In genomic region chr4:1777822-1778641, GRCh38 we compare ENCODE assay signal across 1 cellular context.
TF ChIP-seq lines count a peak whose summit lies in the region.

No MANE protein-coding gene starts in this region.

TF ChIP-seq in HepG2, 621 proteins besides CTCF, POLR2A, EP300 and RAD21 (continued from another document and continues in another):
- TF ChIP-seq CREB3 (CRISPR knock-in tag; IDR thresholded peaks at IDR 0.05): 0 out of 2 replicates have a peak, but pooled peaks have one; percentile 72
- TF ChIP-seq AKNA (CRISPR knock-in tag; IDR thresholded peaks at IDR 0.05; ENCODE audit: borderline replicate concordance): peak; percentile 55; the same call in 1 of the 2 replicates
- TF ChIP-seq ZNF367 (CRISPR knock-in tag; IDR thresholded peaks at IDR 0.05; ENCODE audit: borderline replicate concordance): 0 out of 2 replicates have a peak, but pooled peaks have one; percentile 45
- peak; percentile 65; the same call in 1 of the 2 replicates for TF ChIP-seq KDM3A (CRISPR knock-in tag; IDR thresholded peaks at IDR 0.05; ENCODE audit: low read depth)
- TF ChIP-seq GABPA (IDR thresholded peaks at IDR 0.05; ENCODE audit: low read depth, low read length): no peak
- TF ChIP-seq GABPA (CRISPR knock-in tag; IDR thresholded peaks at IDR 0.05; ENCODE audit: low read depth): no peak
- no peak for TF ChIP-seq KLF15 (CRISPR knock-in tag; IDR thresholded peaks at IDR 0.05; ENCODE audit: borderline replicate concordance)
- TF ChIP-seq BORCS8-MEF2B (CRISPR knock-in tag; IDR thresholded peaks at IDR 0.05): no peak; the same call in 1 of the 2 replicates
- 0 out of 2 replicates have a peak, but pooled peaks have one; percentile 45 for TF ChIP-seq ZBTB43 (CRISPR knock-in tag; conservative IDR thresholded peaks at IDR 0.05)
- TF ChIP-seq HOXA3 (CRISPR knock-in tag; IDR thresholded peaks at IDR 0.05): peak; percentile 55; the same call in 1 of the 2 replicates
- TF ChIP-seq BCL6 (CRISPR knock-in tag; IDR thresholded peaks at IDR 0.05): 0 out of 2 replicates have a peak, but pooled peaks have one; percentile 0
- peak; percentile 39; the same call in 1 of the 2 replicates for TF ChIP-seq ZNF574 (CRISPR knock-in tag; IDR thresholded peaks at IDR 0.05)
- TF ChIP-seq UBTF (CRISPR knock-in tag; IDR thresholded peaks at IDR 0.05): peak; percentile 26; the same call in 1 of the 2 replicates
- TF ChIP-seq RORA (CRISPR knock-in tag; IDR thresholded peaks at IDR 0.05): no peak
- peak; percentile 75 for TF ChIP-seq SP5 (CRISPR knock-in tag; IDR thresholded peaks at IDR 0.05; ENCODE audit: borderline replicate concordance, low read depth)
- no peak for TF ChIP-seq ZNF510 (CRISPR knock-in tag; IDR thresholded peaks at IDR 0.05; ENCODE audit: low read depth)
- peak; percentile 74 for TF ChIP-seq ZBTB7A (CRISPR knock-in tag; IDR thresholded peaks at IDR 0.05)
- TF ChIP-seq KLF12 (CRISPR knock-in tag; IDR thresholded peaks at IDR 0.05; ENCODE audit: borderline replicate concordance): peak; percentile 66; the same call in 1 of the 2 replicates
- TF ChIP-seq HNRNPL (IDR thresholded peaks at IDR 0.05; ENCODE audit: low read depth, low read length): peak; percentile 21; the same call in 1 of the 2 replicates
- peak; percentile 88; the same call in 1 of the 2 replicates for TF ChIP-seq HDAC2 (CRISPR knock-in tag; IDR thresholded peaks at IDR 0.05)
- no peak for TF ChIP-seq ZBTB46 (CRISPR knock-in tag; IDR thresholded peaks at IDR 0.05; ENCODE audit: borderline replicate concordance)
- TF ChIP-seq ZNF773 (CRISPR knock-in tag; IDR thresholded peaks at IDR 0.05; ENCODE audit: borderline replicate concordance): peak; percentile 57; the same call in 1 of the 2 replicates
- 0 out of 2 replicates have a peak, but pooled peaks have one; percentile 38 for TF ChIP-seq FOXO1 (CRISPR knock-in tag; IDR thresholded peaks at IDR 0.05)
- TF ChIP-seq MAFF (IDR thresholded peaks at IDR 0.05; ENCODE audit: low read depth, low read length): no peak
- peak; percentile 41 for TF ChIP-seq IKZF4 (CRISPR knock-in tag; IDR thresholded peaks at IDR 0.05; ENCODE audit: borderline replicate concordance, low read depth, not compliant biosample characterization)
- peak; percentile 81; the same call in 1 of the 2 replicates for TF ChIP-seq SOX5 (CRISPR knock-in tag; IDR thresholded peaks at IDR 0.05; ENCODE audit: borderline replicate concordance)
- TF ChIP-seq GABPB1 (CRISPR knock-in tag; IDR thresholded peaks at IDR 0.05): peak; percentile 35; the same call in 1 of the 2 replicates
- peak; percentile 54; the same call in 1 of the 2 replicates for TF ChIP-seq ERF (CRISPR knock-in tag; IDR thresholded peaks at IDR 0.05)
- 0 out of 2 replicates have a peak, but pooled peaks have one; percentile 45 for TF ChIP-seq ZBTB8A (CRISPR knock-in tag; IDR thresholded peaks at IDR 0.05; ENCODE audit: borderline replicate concordance, low read depth)
- TF ChIP-seq TBX2 (CRISPR knock-in tag; IDR thresholded peaks at IDR 0.05; ENCODE audit: borderline replicate concordance): peak; percentile 66; the same call in 1 of the 2 replicates
- TF ChIP-seq HNRNPK (IDR thresholded peaks at IDR 0.05; ENCODE audit: low read depth, low read length, poor library complexity, severe bottlenecking): peak; percentile 21
- TF ChIP-seq ZNF362 (CRISPR knock-in tag; IDR thresholded peaks at IDR 0.05; ENCODE audit: borderline replicate concordance): 0 out of 2 replicates have a peak, but pooled peaks have one; percentile 15
- 0 out of 2 replicates have a peak, but pooled peaks have one; percentile 48 for TF ChIP-seq ZNF264 (CRISPR knock-in tag; IDR thresholded peaks at IDR 0.05)
- TF ChIP-seq ZNF10 (CRISPR knock-in tag; IDR thresholded peaks at IDR 0.05; ENCODE audit: borderline replicate concordance, low read depth): no peak
- peak; percentile 86 for TF ChIP-seq ZBTB7B (CRISPR knock-in tag; IDR thresholded peaks at IDR 0.05)
- peak; percentile 48; the same call in 1 of the 2 replicates for TF ChIP-seq FOXP4 (CRISPR knock-in tag; IDR thresholded peaks at IDR 0.05)
- peak; percentile 43; the same call in 1 of the 2 replicates for TF ChIP-seq KDM2A (CRISPR knock-in tag; IDR thresholded peaks at IDR 0.05; ENCODE audit: borderline replicate concordance, low read depth)
